14 cellular contexts compared by ENCODE assay signal in the genomic region with DNA sequence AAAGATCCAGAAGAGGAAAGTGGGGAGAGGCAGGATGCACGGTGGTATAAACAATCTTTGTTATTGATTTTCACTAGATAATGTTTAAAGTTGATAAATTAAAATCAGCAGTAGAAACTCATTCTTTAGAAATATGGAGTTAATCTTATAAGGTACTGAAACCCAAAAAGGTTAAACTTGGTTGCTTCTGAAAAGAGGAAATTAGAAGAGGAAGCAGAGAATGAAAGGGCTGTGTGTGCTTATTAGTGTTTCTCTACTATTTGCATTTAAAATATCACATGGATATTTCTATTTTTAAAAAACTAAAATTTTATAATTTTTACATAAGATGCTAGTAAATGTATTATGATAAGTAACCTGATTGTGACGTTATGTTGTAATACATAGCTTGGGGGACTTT. TPM values are rescaled to one million over a fixed set of nuclear protein-coding genes. Genes with fewer than 3 reads are reported as not detected.
A peak's percentile ranks its signal among the peaks of the same experiment; 100 is the strongest.
DNase-seq lines count a peak whose midpoint lies in the region; ATAC-seq and TF ChIP-seq lines count a peak whose summit lies in the region.
"Had no signal": no experiment of that assay in that cellular context is flagged by ENCODE, and none has a peak within 500 bp of the region (broad histone marks: within the 10 kb centered on the region; RNA-seq: fewer than 3 reads in every experiment).

No MANE protein-coding gene starts in this region.

- peaks cover 60% of the 10 kb centered on the region for H3K4me1 ChIP-seq in Karpas-422 (ENCODE audit: low read length)
- H3K4me1 ChIP-seq: SJSA1 had no signal

- H3K4me3 Mint-ChIP-seq in naive B cell (peak overlapping the region in 7 of 8 donors; percentile 13 to 82 (median 56)), MCF 10A (ENCODE audit: unreplicated experiment) (no peak overlapping the region)
- H3K4me3 Mint-ChIP-seq in activated T-cell treated with anti-CD3 and anti-CD28 coated beads, Interleukin-2, amount 50 U/mL, for 4 hours: no peak overlapping the region

- ATAC-seq in GM19043 (IDR thresholded peaks at IDR 0.05; ENCODE audit: low read depth, unreplicated experiment): peak; percentile 53
- ATAC-seq in HG02759 (IDR thresholded peaks at IDR 0.05; ENCODE audit: unreplicated experiment): peak; percentile 20
- ATAC-seq in naive B cell (ENCODE audit: low read depth in 2 of 2): peak; percentile 82 to 84
- ATAC-seq in activated T-cell treated with anti-CD3 and anti-CD28 coated beads, Interleukin-2, amount 50 U/mL, for 4 hours: no peak

- H3K36me3 Mint-ChIP-seq in naive B cell (peaks cover 6 to 7% of the 10 kb centered on the region in 2 donors), MCF 10A (ENCODE audit: insufficient read depth, unreplicated experiment) (no peaks in the 10 kb centered on the region)
- no peaks in the 10 kb centered on the region for H3K36me3 Mint-ChIP-seq in activated T-cell treated with anti-CD3 and anti-CD28 coated beads, Interleukin-2, amount 50 U/mL, for 4 hours (ENCODE audit: insufficient read depth)

- TF ChIP-seq CTCF in brain microvascular endothelial cell (IDR thresholded peaks at IDR 0.05; ENCODE audit: low read depth, low read length, missing control alignments): no peak
- no peak for TF ChIP-seq CTCF in MCF 10A (IDR thresholded peaks at IDR 0.05; ENCODE audit: unreplicated experiment)

- peak overlapping the region; percentile 38 for H3K9ac ChIP-seq in Karpas-422 (ENCODE audit: low read length)

- H4K20me1 ChIP-seq in Karpas-422 (ENCODE audit: insufficient read depth, low read depth, low read length): no peaks in the 10 kb centered on the region

- H3K9me3 Mint-ChIP-seq in naive B cell (peaks cover 3 to 19% (median 10%) of the 10 kb centered on the region in 7 donors), MCF 10A (ENCODE audit: unreplicated experiment) (no peaks in the 10 kb centered on the region)
- H3K9me3 Mint-ChIP-seq in activated T-cell treated with anti-CD3 and anti-CD28 coated beads, Interleukin-2, amount 50 U/mL, for 4 hours: peaks cover 9% of the 10 kb centered on the region

- peak overlapping the region; percentile 57; the same call in 1 of the 2 replicates for H2AFZ ChIP-seq in Karpas-422 (ENCODE audit: low read length)

- CTCF ChIA-PET in MCF 10A (lab: Yijun Ruan, JAX): no interaction called here

- H3K4me2 ChIP-seq in Karpas-422 (ENCODE audit: low read depth, low read length, poor library complexity, severe bottlenecking): peak overlapping the region; percentile 71

- POLR2A ChIA-PET in MCF 10A (lab: Yijun Ruan, JAX): interaction anchor here (0.6 kb wide), 1 partner anchor 39 kb away, joined by 4 read pairs; no protein-coding TSS in a partner anchor

- BruUV-seq in MCF 10A (replicated peaks; lab: Mats Ljungman, UMichigan): no TSS peak

- H3K4me1 Mint-ChIP-seq in naive B cell: peaks cover 17 to 43% (median 31%) of the 10 kb centered on the region in 3 donors
- peaks cover 2% of the 10 kb centered on the region for H3K4me1 Mint-ChIP-seq in activated T-cell treated with anti-CD3 and anti-CD28 coated beads, Interleukin-2, amount 50 U/mL, for 4 hours (ENCODE audit: low read depth)
- no peaks in the 10 kb centered on the region for H3K4me1 Mint-ChIP-seq in MCF 10A (ENCODE audit: insufficient read depth, unreplicated experiment)

- peak; percentile 88 for DNase-seq in Karpas-422
- DNase-seq in naive B cell: peak; percentile 53
- no peak for DNase-seq in activated T-cell treated with anti-CD3 and anti-CD28 coated beads, Interleukin-2, amount 50 U/mL, for 4 hours
- DNase-seq in brain microvascular endothelial cell: no peak
- no peak for DNase-seq in activated gamma-delta T cell treated with Interleukin-2 at 50 U/mL for 16 hours
- no peak for DNase-seq in MCF 10A (ENCODE audit: unreplicated experiment)
- DNase-seq: activated CD4-positive, alpha-beta T cell treated with anti-CD3 and anti-CD28 coated beads, Interleukin-2, amount 50 U/mL, for 4 hours; IMR-90 had no signal

- peak overlapping the region; percentile 96 for H3K27ac ChIP-seq in Karpas-422 (ENCODE audit: low read length)
- H3K27ac ChIP-seq in brain microvascular endothelial cell: no peak overlapping the region
- H3K27ac ChIP-seq: SJSA1 had no signal

- H3K27me3 ChIP-seq in Karpas-422 (ENCODE audit: low read length) (no peaks in the 10 kb centered on the region), brain microvascular endothelial cell (replicated peaks) (no peaks in the 10 kb centered on the region)
- H3K27me3 ChIP-seq: SJSA1 had no signal

- H3K4me3 ChIP-seq in Karpas-422 (ENCODE audit: low read length) (peak overlapping the region; percentile 26), brain microvascular endothelial cell (ENCODE audit: low read depth, low read length) (no peak overlapping the region)
- H3K4me3 ChIP-seq: SJSA1 had no signal

- H3K27me3 Mint-ChIP-seq in naive B cell (no peaks in the 10 kb centered on the region), MCF 10A (ENCODE audit: insufficient read depth, unreplicated experiment) (no peaks in the 10 kb centered on the region)
- no peaks in the 10 kb centered on the region for H3K27me3 Mint-ChIP-seq in activated T-cell treated with anti-CD3 and anti-CD28 coated beads, Interleukin-2, amount 50 U/mL, for 4 hours (ENCODE audit: low read depth)

- no peaks in the 10 kb centered on the region for H3K9me3 ChIP-seq in Karpas-422 (ENCODE audit: low read length)
- H3K9me3 ChIP-seq: SJSA1 had no signal

- no peaks in the 10 kb centered on the region for H3K79me2 ChIP-seq in Karpas-422 (ENCODE audit: low read length)

- no peaks in the 10 kb centered on the region for H3K9me2 ChIP-seq in Karpas-422 (replicated peaks; ENCODE audit: insufficient read depth, low read length)

- in situ Hi-C loops in brain microvascular endothelial cell (cut with HindIII; ENCODE audit: low pct_ligation_motif_present, low sequenced_read_pairs): no loop called here

- H3K36me3 ChIP-seq in Karpas-422 (ENCODE audit: insufficient read depth, low read length) (no peaks in the 10 kb centered on the region), brain microvascular endothelial cell (replicated peaks) (no peaks in the 10 kb centered on the region)
- H3K36me3 ChIP-seq: SJSA1 had no signal

- H3K27ac Mint-ChIP-seq in naive B cell (peak overlapping the region in 2 of 6 donors; percentile 12 to 70), MCF 10A (ENCODE audit: low read depth, unreplicated experiment) (no peak overlapping the region)

- intact Hi-C loops in MCF 10A (cut with micrococcal nuclease): no loop called here

RNA-seq across cellular contexts. Expression of a gene that starts 24.4 kb away (rescaled TPM):
- total RNA-seq in Karpas-422 (2014; rRNA removed; shearing (Covaris generic); ENCODE audit: low replicate concordance): not detected in 2 replicates
- polyA plus RNA-seq in naive B cell (ENCODE audit: low read depth in 6 of 6): not detected
- total RNA-seq in activated T-cell treated with anti-CD3 and anti-CD28 coated beads, Interleukin-2, amount 50 U/mL, for 4 hours: under 1 TPM in 2 of 3 donors, not detected in 1; 0.11 to 0.25 TPM
- total RNA-seq in MCF 10A (2022): not detected in 2 replicates
- total RNA-seq: IMR-90, lung microvascular endothelial cell, posterior vena cava, SJSA1 had no signal
- polyA plus RNA-seq: adipose tissue, IMR-90 had no signal

RNA-seq across cellular contexts. Expression of a gene that starts 55.9 kb away (rescaled TPM):
- total RNA-seq in Karpas-422 (2014; rRNA removed; shearing (Covaris generic); ENCODE audit: low replicate concordance): 0.45 TPM in 1 of 2 replicates, not detected in the other
- not detected for polyA plus RNA-seq in naive B cell (ENCODE audit: low read depth in 6 of 6)
- 10 to 100 TPM in 1 of 3 donors, 1 to 10 TPM in 2; 7.5 to 14.4 (median 8.6) TPM for total RNA-seq in activated T-cell treated with anti-CD3 and anti-CD28 coated beads, Interleukin-2, amount 50 U/mL, for 4 hours
- total RNA-seq in MCF 10A (2022): not detected in 2 replicates
- total RNA-seq: IMR-90, lung microvascular endothelial cell, posterior vena cava, SJSA1 had no signal
- polyA plus RNA-seq: adipose tissue, IMR-90 had no signal

RNA-seq across cellular contexts. Expression of a gene that starts 56.4 kb away (rescaled TPM):
- total RNA-seq in Karpas-422 (2014; rRNA removed; shearing (Covaris generic); ENCODE audit: low replicate concordance): 22.0 and 40.6 TPM in 2 replicates
- 1 to 10 TPM; 2.0 to 5.4 (median 4.7) TPM for polyA plus RNA-seq in naive B cell (ENCODE audit: low read depth in 6 of 6)
- 10 to 100 TPM; 17.3 to 24.5 (median 21.9) TPM for total RNA-seq in activated T-cell treated with anti-CD3 and anti-CD28 coated beads, Interleukin-2, amount 50 U/mL, for 4 hours
- total RNA-seq in MCF 10A (2022): 11.5 and 17.7 TPM in 2 replicates

Comparison
In these comparisons a context has a peak if more than half of its experiments do, and no peak if none do; other contexts are left out.
1. ATAC-seq: peak in GM19043 (single experiment), HG02759 (single experiment) and naive B cell (2 of 2); none in activated T-cell treated with anti-CD3 and anti-CD28 coated beads, Interleukin-2, amount 50 U/mL, for 4 hours (0 of 2).
2. DNase-seq: peak in Karpas-422 (single experiment) and naive B cell (single experiment); none in activated T-cell treated with anti-CD3 and anti-CD28 coated beads, Interleukin-2, amount 50 U/mL, for 4 hours (single experiment), brain microvascular endothelial cell (single experiment), activated gamma-delta T cell treated with Interleukin-2 at 50 U/mL for 16 hours (single experiment) and MCF 10A (single experiment).
3. H3K4me3 Mint-ChIP-seq: peak in naive B cell (7 of 8); none in activated T-cell treated with anti-CD3 and anti-CD28 coated beads, Interleukin-2, amount 50 U/mL, for 4 hours (single experiment) and MCF 10A (single experiment).